ENCODE assay signal across 9 cellular contexts in the genomic region with DNA sequence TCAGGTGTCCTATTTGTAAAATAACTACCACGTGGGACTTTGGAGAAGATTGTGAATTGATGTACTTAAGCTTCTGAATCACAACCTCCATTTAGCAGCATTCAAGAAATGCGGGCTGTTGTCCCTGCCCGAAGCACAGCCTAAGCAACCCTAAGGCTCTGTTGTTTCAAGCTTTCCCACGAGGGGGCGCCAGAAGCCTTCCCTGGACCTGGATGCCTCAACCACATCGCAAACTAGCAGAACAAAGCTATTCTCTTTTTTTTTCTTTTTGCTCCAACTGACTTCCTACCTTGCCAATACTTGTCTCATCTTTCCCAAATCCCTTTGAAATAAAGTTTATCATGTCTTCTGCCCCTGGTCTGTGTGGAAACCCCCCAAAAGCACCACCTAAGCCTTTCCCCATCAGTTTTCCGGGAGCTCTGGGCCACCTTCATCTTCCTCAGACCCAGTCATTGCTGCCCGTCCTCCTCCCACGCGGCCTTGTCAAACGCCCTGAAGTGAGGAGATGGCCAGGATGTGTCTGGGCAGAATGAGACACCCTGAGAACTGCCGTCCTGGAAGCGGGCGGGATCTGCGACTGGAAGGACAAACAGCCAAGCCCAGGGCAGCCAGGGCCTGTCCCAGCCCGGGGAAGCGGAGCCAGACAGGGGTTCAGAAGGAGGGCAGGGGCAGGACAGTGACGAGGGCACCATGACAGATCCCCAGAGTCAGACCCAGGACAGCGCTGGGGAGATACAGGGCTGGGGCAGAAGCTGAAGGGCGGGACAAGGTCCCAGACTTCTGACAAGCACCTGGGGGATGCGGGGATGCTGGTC.
DNase-seq lines count a peak whose midpoint lies in the region; ATAC-seq and TF ChIP-seq lines count a peak whose summit lies in the region.
"Had no signal": no experiment of that assay in that cellular context is flagged by ENCODE, and none has a peak within 500 bp of the region (broad histone marks: within the 10 kb centered on the region; RNA-seq: fewer than 3 reads in every experiment).

No MANE protein-coding gene starts in this region.

- CTCF ChIA-PET in OCI-LY7 (lab: Charles Lee; ENCODE audit: unreplicated experiment), result interaction anchor here (1.2 to 1.8 kb wide), 3 partner anchors 135 to 145 kb away, joined by 5 to 9 read pairs (median 6); no protein-coding TSS in a partner anchor

- 31 to 37% methylated on average over 9 to 13 of the region's 21 CpGs for WGBS in esophagus squamous epithelium, 2 donors

- H3K9me3 ChIP-seq in OCI-LY7 (ENCODE audit: low read length) (no peaks in the 10 kb centered on the region), esophagus squamous epithelium (peaks cover 0 to 10% (median 5%) of the 10 kb centered on the region in 3 donors)

- H3K4me1 ChIP-seq in OCI-LY7 (ENCODE audit: insufficient read depth, low read length, poor library complexity, severe bottlenecking) (no peaks in the 10 kb centered on the region), esophagus squamous epithelium (peaks cover 0 to 3% (median 0%) of the 10 kb centered on the region in 3 donors)

- no peak for TF ChIP-seq POLR2A in esophagus squamous epithelium (IDR thresholded peaks at IDR 0.05)

- H3K27ac ChIP-seq in OCI-LY7 (ENCODE audit: low read depth, low read length, poor library complexity, severe bottlenecking), result no peak overlapping the region
- no peak overlapping the region for H3K27ac ChIP-seq in esophagus squamous epithelium

- H3K4me2 ChIP-seq in OCI-LY7 (ENCODE audit: low read length), result no peak overlapping the region

- no peak overlapping the region for H3K4me3 Mint-ChIP-seq in natural killer cell treated with Interleukin-12 subunit alpha and Interleukin-12 subunit beta and Interleukin-15 and Interleukin-18, amount 100 ng/mL, for 72 hours
- H3K4me3 Mint-ChIP-seq in stimulated activated naive B cell treated with anti-CD40 and anti-IgM and Interleukin-4, amounts not matched to agents 10 μg/mL and 1 μg/mL and 100 μg/mL, for 72 hours, result no peak overlapping the region
- H3K4me3 Mint-ChIP-seq: dendritic cell treated with granulocyte-macrophage colony-stimulating factor and Interleukin-4, amounts not matched to agents 40 ng/mL and 50 ng/mL, for 4 days had no signal

- H3K27ac Mint-ChIP-seq in natural killer cell treated with Interleukin-12 subunit alpha and Interleukin-12 subunit beta and Interleukin-15 and Interleukin-18, amount 100 ng/mL, for 72 hours, result no peak overlapping the region
- H3K27ac Mint-ChIP-seq in stimulated activated naive B cell treated with anti-CD40 and anti-IgM and Interleukin-4, amounts not matched to agents 10 μg/mL and 1 μg/mL and 100 μg/mL, for 72 hours, result no peak overlapping the region
- H3K27ac Mint-ChIP-seq: dendritic cell treated with granulocyte-macrophage colony-stimulating factor and Interleukin-4, amounts not matched to agents 40 ng/mL and 50 ng/mL, for 4 days had no signal

- TF ChIP-seq CTCF in OCI-LY7 (conservative IDR thresholded peaks at IDR 0.05; ENCODE audit: low read length) (peak; percentile 96), esophagus squamous epithelium (IDR thresholded peaks at IDR 0.05) (peak; percentile 70 to 86 (median 82))

- H3K27me3 Mint-ChIP-seq in natural killer cell treated with Interleukin-12 subunit alpha and Interleukin-12 subunit beta and Interleukin-15 and Interleukin-18, amount 100 ng/mL, for 72 hours, result peaks cover 23 to 29% of the 10 kb centered on the region in 2 donors
- H3K27me3 Mint-ChIP-seq in stimulated activated naive B cell treated with anti-CD40 and anti-IgM and Interleukin-4, amounts not matched to agents 10 μg/mL and 1 μg/mL and 100 μg/mL, for 72 hours, result peaks cover 53 to 58% of the 10 kb centered on the region in 2 donors

- peak; percentile 14 for DNase-seq in DMS 273 treated with DMSO at 0.1 percent for 48 hours (lab: John Stamatoyannopoulos, UW)
- DNase-seq in HS-5 (ENCODE audit: low read depth), result peak; percentile 25
- DNase-seq in OCI-LY7 (ENCODE audit: low spot score), result peak; percentile 79
- DNase-seq in activated T-cell treated with anti-CD3 and anti-CD28 coated beads for 4 hours, result peak; percentile 72
- no peak for DNase-seq in esophagus squamous epithelium (lab: John Stamatoyannopoulos, UW)
- peak; percentile 76 for DNase-seq in natural killer cell treated with Interleukin-12 subunit alpha and Interleukin-12 subunit beta and Interleukin-15 and Interleukin-18, amount 100 ng/mL, for 72 hours (ENCODE audit: low spot score)
- DNase-seq in stimulated activated naive B cell treated with anti-CD40 and anti-IgM and Interleukin-4, amounts not matched to agents 10 μg/mL and 1 μg/mL and 100 μg/mL, for 72 hours, result peak; percentile 60

- H2AFZ ChIP-seq in OCI-LY7 (ENCODE audit: low read length), result no peak overlapping the region

- H4K20me1 ChIP-seq in OCI-LY7 (ENCODE audit: insufficient read depth, low read length), result no peaks in the 10 kb centered on the region

- no peaks in the 10 kb centered on the region for H3K9me2 ChIP-seq in OCI-LY7 (ENCODE audit: insufficient read depth, low read length)

- POLR2A ChIA-PET in OCI-LY7 (lab: Charles Lee), result interaction anchor here (0.6 to 1.0 kb wide), 3 partner anchors 135 to 144 kb away, joined by 3 to 8 read pairs (median 3); no protein-coding TSS in a partner anchor

- intact Hi-C loops in OCI-LY7 (cut with micrococcal nuclease; ENCODE audit: unreplicated experiment) (loop anchor here (1.0 to 2.0 kb wide), 3 partner anchors 44 to 162 kb away; no protein-coding TSS in a partner anchor), esophagus squamous epithelium (cut with DNase I) (loop anchor here (10.0 kb wide), 1 partner anchor 132 kb away; no protein-coding TSS in a partner anchor)

- H3K27me3 ChIP-seq in esophagus squamous epithelium, result peaks cover 0 to 90% (median 0%) of the 10 kb centered on the region in 4 donors

- H3K79me2 ChIP-seq in OCI-LY7 (ENCODE audit: insufficient read depth, low read depth, low read length), result no peaks in the 10 kb centered on the region

- H3K4me1 Mint-ChIP-seq in natural killer cell treated with Interleukin-12 subunit alpha and Interleukin-12 subunit beta and Interleukin-15 and Interleukin-18, amount 100 ng/mL, for 72 hours (ENCODE audit: low read depth in 2 of 2), result peaks cover 13% of the 10 kb centered on the region in 2 donors
- H3K4me1 Mint-ChIP-seq in stimulated activated naive B cell treated with anti-CD40 and anti-IgM and Interleukin-4, amounts not matched to agents 10 μg/mL and 1 μg/mL and 100 μg/mL, for 72 hours, result peaks cover 5 to 6% of the 10 kb centered on the region in 2 donors

- peak; percentile 62 to 76 for ATAC-seq in natural killer cell treated with Interleukin-12 subunit alpha and Interleukin-12 subunit beta and Interleukin-15 and Interleukin-18, amount 100 ng/mL, for 72 hours
- peak; percentile 84 to 88 for ATAC-seq in stimulated activated naive B cell treated with anti-CD40 and anti-IgM and Interleukin-4, amounts not matched to agents 10 μg/mL and 1 μg/mL and 100 μg/mL, for 72 hours (replicated peaks)
- no peak for ATAC-seq in GM18858 (IDR thresholded peaks at IDR 0.05; ENCODE audit: unreplicated experiment)

- H3K4me3 ChIP-seq in OCI-LY7 (ENCODE audit: low read depth, low read length, poor library complexity, severe bottlenecking), result no peak overlapping the region
- no peak overlapping the region for H3K4me3 ChIP-seq in esophagus squamous epithelium

- BruUV-seq in OCI-LY7 (replicated peaks; lab: Mats Ljungman, UMichigan), result no TSS peak

- H3K36me3 ChIP-seq in OCI-LY7 (ENCODE audit: insufficient read depth, low read length) (no peaks in the 10 kb centered on the region), esophagus squamous epithelium (no peaks in the 10 kb centered on the region)

- H3K9me3 Mint-ChIP-seq in natural killer cell treated with Interleukin-12 subunit alpha and Interleukin-12 subunit beta and Interleukin-15 and Interleukin-18, amount 100 ng/mL, for 72 hours, result no peaks in the 10 kb centered on the region
- H3K9me3 Mint-ChIP-seq in stimulated activated naive B cell treated with anti-CD40 and anti-IgM and Interleukin-4, amounts not matched to agents 10 μg/mL and 1 μg/mL and 100 μg/mL, for 72 hours, result peaks cover 2 to 8% of the 10 kb centered on the region in 2 donors

- H3K36me3 Mint-ChIP-seq in natural killer cell treated with Interleukin-12 subunit alpha and Interleukin-12 subunit beta and Interleukin-15 and Interleukin-18, amount 100 ng/mL, for 72 hours, result no peaks in the 10 kb centered on the region
- no peaks in the 10 kb centered on the region for H3K36me3 Mint-ChIP-seq in stimulated activated naive B cell treated with anti-CD40 and anti-IgM and Interleukin-4, amounts not matched to agents 10 μg/mL and 1 μg/mL and 100 μg/mL, for 72 hours
